In genomic region chr5:7686794-7687193, GRCh38 we compare ENCODE assay signal across 27 cellular contexts.
DNase-seq lines count a peak whose midpoint lies in the region; ATAC-seq, FAIRE-seq and TF ChIP-seq lines count a peak whose summit lies in the region.
"Had no signal": no experiment of that assay in that cellular context is flagged by ENCODE, and none has a peak within 500 bp of the region (broad histone marks: within the 10 kb centered on the region; RNA-seq: fewer than 3 reads in every experiment).

No MANE protein-coding gene starts in this region.

- TF ChIP-seq RAD21 in HepG2 (CRISPR knock-in tag; IDR thresholded peaks at IDR 0.05) = no peak

- POLR2A ChIA-PET in HepG2 (lab: Yijun Ruan, JAX) = no interaction called here

- peak; percentile 63; the same call in 2 of the 3 replicates for ATAC-seq in HepG2
- no peak for ATAC-seq in right lobe of liver
- ATAC-seq in foreskin keratinocyte = peak; percentile 35
- no peak for ATAC-seq in left ventricle myocardium superior
- ATAC-seq: activated CD8-positive, alpha-beta T cell treated with anti-CD3 and anti-CD28 coated beads, Interleukin-2, amount 10 ng/mL, durations not matched to agents 7 days and 5 days; body of pancreas; heart left ventricle; lower lobe of right lung; naive thymus-derived CD4-positive, alpha-beta T cell; sciatic nerve had no signal

- H3K9me3 Mint-ChIP-seq in immature natural killer cell = peaks cover 0 to 4% (median under 1%) of the 10 kb centered on the region in 6 donors
- H3K9me3 Mint-ChIP-seq: activated naive CD4-positive, alpha-beta T cell treated with anti-CD3 and anti-CD28 coated beads, Interleukin-2, amount 10 ng/mL, durations not matched to agents 7 days and 5 days; CD8-positive, alpha-beta memory T cell; central memory CD8-positive, alpha-beta T cell had no signal

- WGBS in HepG2 (ENCODE audit: low lambda C conversion rate) = 5% methylated on average over 1 of the region's 1 CpG
- 0% methylated on average over 1 of the region's 1 CpG for WGBS in right lobe of liver (ENCODE audit: insufficient coverage, low coverage, low lambda C conversion rate, missing lambda C conversion rate)

- no peaks in the 10 kb centered on the region for H3K79me2 ChIP-seq in HepG2 (ENCODE audit: insufficient read depth, low read length)

- H3K4me1 Mint-ChIP-seq in immature natural killer cell = no peaks in the 10 kb centered on the region
- H3K4me1 Mint-ChIP-seq: activated naive CD4-positive, alpha-beta T cell treated with anti-CD3 and anti-CD28 coated beads, Interleukin-2, amount 10 ng/mL, durations not matched to agents 7 days and 5 days; CD8-positive, alpha-beta memory T cell; central memory CD8-positive, alpha-beta T cell; naive thymus-derived CD4-positive, alpha-beta T cell had no signal

- TF ChIP-seq POLR2A in HepG2 (IDR thresholded peaks at IDR 0.05; ENCODE audit: insufficient read depth in 1 of 2, low read depth in 2 of 2, low read length in 2 of 2) (no peak), right lobe of liver (IDR thresholded peaks at IDR 0.05) (no peak)

- CTCF ChIA-PET in HepG2 (lab: Yijun Ruan, JAX; ENCODE audit: low intra/inter-chr PET ratio, low total read pairs) = no interaction called here

- H3K27ac ChIP-seq in HepG2 (ENCODE audit: extremely low read length, insufficient read depth, low read length) (no peak overlapping the region), right lobe of liver (no peak overlapping the region), foreskin keratinocyte (no peak overlapping the region), right atrium auricular region (no peak overlapping the region)
- H3K27ac ChIP-seq: body of pancreas, heart left ventricle, lower lobe of right lung, thyroid gland had no signal

- H3K4me3 Mint-ChIP-seq in immature natural killer cell = no peak overlapping the region
- H3K4me3 Mint-ChIP-seq: activated CD8-positive, alpha-beta T cell treated with anti-CD3 and anti-CD28 coated beads, Interleukin-2, amount 10 ng/mL, durations not matched to agents 7 days and 5 days; activated naive CD4-positive, alpha-beta T cell treated with anti-CD3 and anti-CD28 coated beads, Interleukin-2, amount 10 ng/mL, durations not matched to agents 7 days and 5 days; CD8-positive, alpha-beta memory T cell; central memory CD8-positive, alpha-beta T cell; naive thymus-derived CD4-positive, alpha-beta T cell had no signal

- in situ Hi-C loops in HepG2 (cut with HindIII; ENCODE audit: extremely low pct_ligation_motif_present, low pct_unique_long_range_greater_than_20kb) = no loop called here

- TF ChIP-seq CTCF in HepG2 (CRISPR knock-in tag; IDR thresholded peaks at IDR 0.05) (no peak), right lobe of liver (IDR thresholded peaks at IDR 0.05) (no peak), foreskin keratinocyte (conservative IDR thresholded peaks at IDR 0.05) (peak; percentile 7), right atrium auricular region (IDR thresholded peaks at IDR 0.05) (no peak)

- DNase-seq in HepG2 (ENCODE audit: low spot score) = no peak
- no peak for DNase-seq in right lobe of liver
- DNase-seq in NAMALWA (ENCODE audit: low spot score) = peak; percentile 42
- no peak for DNase-seq in foreskin keratinocyte
- no peak for DNase-seq in left ventricle myocardium superior
- no peak for DNase-seq in immature natural killer cell
- no peak for DNase-seq in right atrium auricular region (ENCODE audit: low spot score)
- DNase-seq: activated CD4-positive, alpha-beta T cell treated with anti-CD3 and anti-CD28 coated beads for 4 hours; activated CD8-positive, alpha-beta T cell treated with anti-CD3 and anti-CD28 coated beads, Interleukin-2, amount 10 ng/mL, durations not matched to agents 7 days and 5 days; activated naive CD4-positive, alpha-beta T cell treated with anti-CD3 and anti-CD28 coated beads, Interleukin-2, amount 10 ng/mL, durations not matched to agents 7 days and 5 days; body of pancreas; CD8-positive, alpha-beta memory T cell; DMS153; heart left ventricle; KBM-7; lower lobe of right lung; MM.1S; naive thymus-derived CD4-positive, alpha-beta T cell; NCI-H1417 treated with DMSO at 0.1 percent for 48 hours; NCI-H2081 treated with DMSO at 0.1 percent for 48 hours; NK-92 treated with Interleukin-12 subunit alpha and Interleukin-12 subunit beta, amount 100 ng/mL, for 24 hours; Right ventricle myocardium superior; stimulated activated CD4-positive, alpha-beta T cell treated with anti-CD3 and anti-CD28 coated beads, Interleukin-2, amount 100 ng/mL, for 48 hours; thyroid gland had no signal

- TF ChIP-seq EP300 in HepG2 (IDR thresholded peaks at IDR 0.05; ENCODE audit: low read depth in 2 of 2, low read length in 2 of 2) = no peak
- no peak for TF ChIP-seq EP300 in HepG2 (CRISPR knock-in tag; IDR thresholded peaks at IDR 0.05; ENCODE audit: borderline replicate concordance)

- H3K4me3 ChIP-seq in HepG2 (replicated peaks in 1 of 3; ENCODE audit: insufficient read depth in 1 of 3, low read depth in 2 of 3, low read length in 3 of 3) (no peak overlapping the region), right lobe of liver (no peak overlapping the region), right atrium auricular region (no peak overlapping the region)
- H3K4me3 ChIP-seq: body of pancreas, heart left ventricle, lower lobe of right lung, thyroid gland had no signal

- no peak overlapping the region for H2AFZ ChIP-seq in HepG2 (ENCODE audit: low read length)

- H3K9ac ChIP-seq in HepG2 (ENCODE audit: insufficient read depth, low read depth, low read length) = no peak overlapping the region

- H3K4me2 ChIP-seq in HepG2 (ENCODE audit: low read depth, low read length) = no peak overlapping the region

- H4K20me1 ChIP-seq in HepG2 (ENCODE audit: insufficient read depth, low read length) = no peaks in the 10 kb centered on the region

- H3K9me3 ChIP-seq in HepG2 (ENCODE audit: low read length) (no peaks in the 10 kb centered on the region), right lobe of liver (no peaks in the 10 kb centered on the region), right atrium auricular region (no peaks in the 10 kb centered on the region)
- H3K9me3 ChIP-seq: body of pancreas, heart left ventricle, lower lobe of right lung, thyroid gland had no signal

- H3K27ac Mint-ChIP-seq in immature natural killer cell = no peak overlapping the region
- H3K27ac Mint-ChIP-seq: activated CD8-positive, alpha-beta T cell treated with anti-CD3 and anti-CD28 coated beads, Interleukin-2, amount 10 ng/mL, durations not matched to agents 7 days and 5 days; activated naive CD4-positive, alpha-beta T cell treated with anti-CD3 and anti-CD28 coated beads, Interleukin-2, amount 10 ng/mL, durations not matched to agents 7 days and 5 days; CD8-positive, alpha-beta memory T cell; naive thymus-derived CD4-positive, alpha-beta T cell had no signal

- H3K27me3 ChIP-seq in HepG2 (ENCODE audit: control insufficient read depth in 1 of 2, insufficient read depth in 2 of 2, low read length in 2 of 2) (no peaks in the 10 kb centered on the region; a peak in 2 of 5 replicates), right lobe of liver (no peaks in the 10 kb centered on the region), foreskin keratinocyte (peaks cover 17% of the 10 kb centered on the region), right atrium auricular region (no peaks in the 10 kb centered on the region)
- H3K27me3 ChIP-seq: body of pancreas, thyroid gland had no signal

- BruUV-seq in HepG2 (replicated peaks; lab: Mats Ljungman, UMichigan) = no TSS peak

- no peak for FAIRE-seq in HepG2 (lab: Jason Lieb, UNC)
- FAIRE-seq: HTR-8/SVneo had no signal

- H3K27me3 Mint-ChIP-seq in immature natural killer cell (ENCODE audit: low read depth in 3 of 3) = peaks cover 0 to 5% (median 3%) of the 10 kb centered on the region in 3 donors
- H3K27me3 Mint-ChIP-seq: activated naive CD4-positive, alpha-beta T cell treated with anti-CD3 and anti-CD28 coated beads, Interleukin-2, amount 10 ng/mL, durations not matched to agents 7 days and 5 days; CD8-positive, alpha-beta memory T cell; central memory CD8-positive, alpha-beta T cell had no signal

- intact Hi-C loops in HepG2 (cut with micrococcal nuclease; ENCODE audit: unreplicated experiment) (no loop called here), right lobe of liver (cut with DNase I) (no loop called here), left ventricle myocardium superior (cut with micrococcal nuclease) (no loop called here)

- H3K4me1 ChIP-seq in HepG2 (ENCODE audit: insufficient read depth, low read length) (no peaks in the 10 kb centered on the region), right lobe of liver (no peaks in the 10 kb centered on the region), foreskin keratinocyte (no peaks in the 10 kb centered on the region), right atrium auricular region (no peaks in the 10 kb centered on the region)
- H3K4me1 ChIP-seq: body of pancreas, heart left ventricle, lower lobe of right lung, thyroid gland had no signal

- H3K36me3 ChIP-seq in HepG2 (replicated peaks in 1 of 2; ENCODE audit: control insufficient read depth in 1 of 2, insufficient read depth in 2 of 2, low read length in 2 of 2) (no peaks in the 10 kb centered on the region), right lobe of liver (no peaks in the 10 kb centered on the region), right atrium auricular region (no peaks in the 10 kb centered on the region)
- H3K36me3 ChIP-seq: heart left ventricle, lower lobe of right lung, thyroid gland had no signal

- H3K36me3 Mint-ChIP-seq in immature natural killer cell = no peaks in the 10 kb centered on the region
- H3K36me3 Mint-ChIP-seq: activated naive CD4-positive, alpha-beta T cell treated with anti-CD3 and anti-CD28 coated beads, Interleukin-2, amount 10 ng/mL, durations not matched to agents 7 days and 5 days; CD8-positive, alpha-beta memory T cell; naive thymus-derived CD4-positive, alpha-beta T cell had no signal

TF ChIP-seq in HepG2, 621 proteins besides CTCF, POLR2A, EP300 and RAD21 (continues in another document):
- TF ChIP-seq ZNF124 (CRISPR knock-in tag; IDR thresholded peaks at IDR 0.05) (no peak), ZKSCAN1 (IDR thresholded peaks at IDR 0.05; ENCODE audit: low read length) (no peak), RARA (CRISPR knock-in tag; IDR thresholded peaks at IDR 0.05) (no peak), ZNF784 (CRISPR knock-in tag; IDR thresholded peaks at IDR 0.05; ENCODE audit: borderline replicate concordance) (no peak), ZNF557 (CRISPR knock-in tag; IDR thresholded peaks at IDR 0.05) (no peak)

Comparison
In these comparisons a context has a peak if more than half of its experiments do, and no peak if none do; other contexts are left out.
1. ATAC-seq: peak in HepG2 (single experiment) and foreskin keratinocyte (single experiment); none in right lobe of liver (0 of 4) and left ventricle myocardium superior (single experiment).